31 cellular contexts compared by ENCODE assay signal in the genomic region with DNA sequence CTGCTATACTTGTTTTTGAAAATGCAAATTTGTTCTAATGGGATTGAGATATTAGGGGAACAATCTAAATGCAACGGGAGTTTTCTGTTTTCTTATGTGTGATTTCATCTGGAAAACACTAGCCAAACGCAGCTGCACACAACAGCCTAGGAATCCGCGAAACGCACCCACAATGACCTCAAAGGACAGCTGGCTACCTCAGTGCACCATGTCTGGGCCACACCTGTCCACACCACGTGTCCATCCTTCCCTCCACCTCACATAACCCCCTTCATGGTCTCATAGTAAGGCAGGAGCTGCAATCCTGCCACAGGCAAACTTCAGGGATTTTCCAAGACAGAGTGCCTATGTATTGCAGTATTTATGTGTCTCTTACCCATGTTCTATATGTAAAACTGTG.
"Had no signal": no experiment of that assay in that cellular context is flagged by ENCODE, and none has a peak within 500 bp of the region (broad histone marks: within the 10 kb centered on the region; RNA-seq: fewer than 3 reads in every experiment).

No MANE protein-coding gene starts in this region.

- H3K4me1 Mint-ChIP-seq: activated B cell treated with CpG ODN at 0.5 μM for 24 hours, brain had no signal

- H3K27me3 ChIP-seq: ascending aorta had no signal

- H3K4me3 Mint-ChIP-seq: activated B cell treated with CpG ODN at 0.5 μM for 24 hours; activated CD4-positive, alpha-beta memory T cell treated with anti-CD3 and anti-CD28 coated beads, Interleukin-2, amount 10 ng/mL, durations not matched to agents 7 days and 5 days; activated CD4-positive, alpha-beta T cell treated with anti-CD3 and anti-CD28 coated beads, Interleukin-2, amount 10 ng/mL, durations not matched to agents 7 days and 5 days; activated CD8-positive, alpha-beta memory T cell treated with anti-CD3 and anti-CD28 coated beads, Interleukin-2, amount 10 ng/mL, durations not matched to agents 7 days and 5 days; activated CD8-positive, alpha-beta T cell treated with anti-CD3 and anti-CD28 coated beads, Interleukin-2, amount 10 ng/mL, durations not matched to agents 7 days and 5 days; activated naive CD4-positive, alpha-beta T cell treated with anti-CD3 and anti-CD28 coated beads, Interleukin-2, amount 10 ng/mL, durations not matched to agents 7 days and 5 days; activated naive CD4-positive, alpha-beta T cell treated with anti-CD3 and anti-CD28 coated beads, Interleukin-2, amount 50 U/mL, for 24 hours; activated naive CD8-positive, alpha-beta T cell; activated naive CD8-positive, alpha-beta T cell treated with anti-CD3 and anti-CD28 coated beads, Interleukin-2, amount 10 ng/mL, durations not matched to agents 7 days and 5 days; activated naive CD8-positive, alpha-beta T cell treated with anti-CD3 and anti-CD28 coated beads, Interleukin-2, amount 50 U/mL, for 24 hours; activated T-cell treated with anti-CD3 and anti-CD28 coated beads, Interleukin-2, amount 50 U/mL, for 24 hours; brain; T-cell; T-helper 2 cell treated with Interferon-gamma antibody and Interleukin-4, amounts not matched to agents 5 μg/mL and 100 μg/mL, for 36 hours had no signal

- DNase-seq: activated B cell treated with CpG ODN at 0.5 μM for 24 hours; activated CD4-positive, alpha-beta memory T cell treated with anti-CD3 and anti-CD28 coated beads, Interleukin-2, amount 10 ng/mL, durations not matched to agents 7 days and 5 days; activated CD4-positive, alpha-beta T cell treated with anti-CD3 and anti-CD28 coated beads for 48 hours; activated CD4-positive, alpha-beta T cell treated with anti-CD3 and anti-CD28 coated beads, Interleukin-2, amount 10 ng/mL, durations not matched to agents 7 days and 5 days; activated CD4-positive, alpha-beta T cell treated with anti-CD3 and anti-CD28 coated beads, Interleukin-2, amount 50 U/mL, for 48 hours; activated CD4-positive, CD25-positive, alpha-beta regulatory T cell treated with anti-CD3 and anti-CD28 coated beads, Interleukin-2, amount 50 U/mL, for 72 hours; activated CD8-positive, alpha-beta memory T cell treated with anti-CD3 and anti-CD28 coated beads for 24 hours; activated CD8-positive, alpha-beta memory T cell treated with anti-CD3 and anti-CD28 coated beads, Interleukin-2, amount 10 ng/mL, durations not matched to agents 7 days and 5 days; activated CD8-positive, alpha-beta memory T cell treated with anti-CD3 and anti-CD28 coated beads, Interleukin-2, amount 50 U/mL, for 48 hours; activated CD8-positive, alpha-beta T cell treated with anti-CD3 and anti-CD28 coated beads, Interleukin-2, amount 10 ng/mL, durations not matched to agents 7 days and 5 days; activated effector memory CD4-positive, alpha-beta T cell treated with Interleukin-2 at 50 U/mL for 16 hours; activated gamma-delta T cell; activated naive CD4-positive, alpha-beta T cell treated with anti-CD3 and anti-CD28 coated beads, Interleukin-2, amount 10 ng/mL, durations not matched to agents 7 days and 5 days; activated naive CD4-positive, alpha-beta T cell treated with Interleukin-2 at 50 U/mL for 16 hours; activated naive CD8-positive, alpha-beta T cell treated with anti-CD3 and anti-CD28 coated beads, Interleukin-2, amount 10 ng/mL, durations not matched to agents 7 days and 5 days; activated naive CD8-positive, alpha-beta T cell treated with anti-CD3 and anti-CD28 coated beads, Interleukin-2, amount 50 U/mL, for 24 hours; activated T-cell treated with anti-CD3 and anti-CD28 coated beads, Interleukin-2, amount 50 U/mL, for 24 hours; activated T-cell treated with anti-CD3 and anti-CD28 coated beads, Interleukin-2, amount 50 U/mL, for 48 hours; amygdala; anterior cingulate cortex; central memory CD4-positive, alpha-beta T cell; SW 1271; T-cell; T-helper 9 cell had no signal

- H3K4me3 ChIP-seq: ascending aorta had no signal

- H3K27ac Mint-ChIP-seq: activated B cell treated with CpG ODN at 0.5 μM for 24 hours; activated CD4-positive, alpha-beta memory T cell treated with anti-CD3 and anti-CD28 coated beads, Interleukin-2, amount 10 ng/mL, durations not matched to agents 7 days and 5 days; activated CD4-positive, alpha-beta T cell treated with anti-CD3 and anti-CD28 coated beads, Interleukin-2, amount 10 ng/mL, durations not matched to agents 7 days and 5 days; activated CD8-positive, alpha-beta memory T cell treated with anti-CD3 and anti-CD28 coated beads, Interleukin-2, amount 10 ng/mL, durations not matched to agents 7 days and 5 days; activated CD8-positive, alpha-beta T cell treated with anti-CD3 and anti-CD28 coated beads, Interleukin-2, amount 10 ng/mL, durations not matched to agents 7 days and 5 days; activated naive CD4-positive, alpha-beta T cell treated with anti-CD3 and anti-CD28 coated beads, Interleukin-2, amount 10 ng/mL, durations not matched to agents 7 days and 5 days; activated naive CD4-positive, alpha-beta T cell treated with anti-CD3 and anti-CD28 coated beads, Interleukin-2, amount 50 U/mL, for 24 hours; activated naive CD8-positive, alpha-beta T cell; activated naive CD8-positive, alpha-beta T cell treated with anti-CD3 and anti-CD28 coated beads, Interleukin-2, amount 10 ng/mL, durations not matched to agents 7 days and 5 days; activated naive CD8-positive, alpha-beta T cell treated with anti-CD3 and anti-CD28 coated beads, Interleukin-2, amount 50 U/mL, for 24 hours; activated T-cell treated with anti-CD3 and anti-CD28 coated beads, Interleukin-2, amount 50 U/mL, for 24 hours; activated T-helper 2 cell treated with anti-CD3 and anti-CD28 coated beads, Interferon-gamma antibody, Interleukin-2, Interleukin-4, amounts not matched to agents 10 μg/mL and 5 μg/mL and 100 μg/mL, durations not matched to agents 14 hours and 24 hours and 36 hours; brain; T-cell; T-helper 2 cell treated with Interferon-gamma antibody and Interleukin-4, amounts not matched to agents 5 μg/mL and 100 μg/mL, for 36 hours had no signal

- H3K36me3 ChIP-seq: ascending aorta had no signal

- H3K27ac ChIP-seq: ascending aorta, VCaP had no signal

- H3K4me1 ChIP-seq: ascending aorta had no signal

- ATAC-seq: activated CD8-positive, alpha-beta memory T cell treated with anti-CD3 and anti-CD28 coated beads, Interleukin-2, amount 10 ng/mL, durations not matched to agents 7 days and 5 days; activated CD8-positive, alpha-beta T cell treated with anti-CD3 and anti-CD28 coated beads, Interleukin-2, amount 10 ng/mL, durations not matched to agents 7 days and 5 days; activated naive CD8-positive, alpha-beta T cell treated with anti-CD3 and anti-CD28 coated beads, Interleukin-2, amount 50 U/mL, for 24 hours; T-cell had no signal

- H3K36me3 Mint-ChIP-seq: activated CD8-positive, alpha-beta memory T cell treated with anti-CD3 and anti-CD28 coated beads, Interleukin-2, amount 10 ng/mL, durations not matched to agents 7 days and 5 days; activated naive CD4-positive, alpha-beta T cell treated with anti-CD3 and anti-CD28 coated beads, Interleukin-2, amount 10 ng/mL, durations not matched to agents 7 days and 5 days; activated naive CD4-positive, alpha-beta T cell treated with anti-CD3 and anti-CD28 coated beads, Interleukin-2, amount 50 U/mL, for 24 hours; activated naive CD8-positive, alpha-beta T cell; brain; T-cell had no signal

- H3K9me3 ChIP-seq: ascending aorta had no signal

- H3K9me3 Mint-ChIP-seq: activated B cell treated with CpG ODN at 0.5 μM for 24 hours; activated CD4-positive, alpha-beta memory T cell treated with anti-CD3 and anti-CD28 coated beads, Interleukin-2, amount 10 ng/mL, durations not matched to agents 7 days and 5 days; activated CD4-positive, alpha-beta T cell treated with anti-CD3 and anti-CD28 coated beads, Interleukin-2, amount 10 ng/mL, durations not matched to agents 7 days and 5 days; activated naive CD4-positive, alpha-beta T cell treated with anti-CD3 and anti-CD28 coated beads, Interleukin-2, amount 10 ng/mL, durations not matched to agents 7 days and 5 days; activated naive CD4-positive, alpha-beta T cell treated with anti-CD3 and anti-CD28 coated beads, Interleukin-2, amount 50 U/mL, for 24 hours; activated naive CD8-positive, alpha-beta T cell treated with anti-CD3 and anti-CD28 coated beads, Interleukin-2, amount 50 U/mL, for 24 hours; activated T-cell treated with anti-CD3 and anti-CD28 coated beads, Interleukin-2, amount 50 U/mL, for 24 hours; activated T-helper 2 cell treated with anti-CD3 and anti-CD28 coated beads, Interferon-gamma antibody, Interleukin-2, Interleukin-4, amounts not matched to agents 10 μg/mL and 5 μg/mL and 100 μg/mL, durations not matched to agents 14 hours and 24 hours and 36 hours; T-cell; T-helper 2 cell treated with Interferon-gamma antibody and Interleukin-4, amounts not matched to agents 5 μg/mL and 100 μg/mL, for 36 hours had no signal
